In genomic region chr2:144015655-144016245, GRCh38 we compare ENCODE assay signal across 18 cellular contexts.
DNase-seq lines count a peak whose midpoint lies in the region; ATAC-seq and FAIRE-seq lines count a peak whose summit lies in the region.
"Had no signal": no experiment of that assay in that cellular context is flagged by ENCODE, and none has a peak within 500 bp of the region (broad histone marks: within the 10 kb centered on the region; RNA-seq: fewer than 3 reads in every experiment).

No MANE protein-coding gene starts in this region.

- H3K4me3 Mint-ChIP-seq in activated T-helper 1 cell treated with anti-CD3 and anti-CD28 coated beads, Interleukin-12 subunit alpha, Interleukin-12 subunit beta, Interleukin-2, Interleukin-4 antibody, amounts not matched to agents 30 ng/mL and 10 ng/mL and 1 ng/mL, durations not matched to agents 14 hours and 24 hours and 36 hours, result no peak overlapping the region
- H3K4me3 Mint-ChIP-seq: CD4-positive, alpha-beta T cell; GM23338; natural killer cell treated with Interleukin-12 subunit alpha and Interleukin-12 subunit beta and Interleukin-15 and Interleukin-18, amount 100 ng/mL, for 72 hours had no signal

- no peak overlapping the region for H2AK5ac ChIP-seq in trophoblast cell (ENCODE audit: low read length)

- no peaks in the 10 kb centered on the region for H3K9me3 Mint-ChIP-seq in activated T-helper 1 cell treated with anti-CD3 and anti-CD28 coated beads, Interleukin-12 subunit alpha, Interleukin-12 subunit beta, Interleukin-2, Interleukin-4 antibody, amounts not matched to agents 30 ng/mL and 10 ng/mL and 1 ng/mL, durations not matched to agents 14 hours and 24 hours and 36 hours
- H3K9me3 Mint-ChIP-seq: CD4-positive, alpha-beta T cell; GM23338 had no signal

- no peaks in the 10 kb centered on the region for H3K9me3 ChIP-seq in trophoblast cell (ENCODE audit: insufficient read depth, low read depth, low read length)

- FAIRE-seq in RCC 7860 (lab: Jason Lieb, UNC), result no peak
- FAIRE-seq: endothelial cell of umbilical vein had no signal

- H4K8ac ChIP-seq in trophoblast cell (ENCODE audit: low read depth, low read length), result no peak overlapping the region

- H3K18ac ChIP-seq in trophoblast cell (ENCODE audit: low read length), result no peak overlapping the region

- H3K27ac ChIP-seq in epithelial cell of prostate (peak overlapping the region; percentile 28), trophoblast cell (ENCODE audit: low read depth, low read length) (no peak overlapping the region)

- no peaks in the 10 kb centered on the region for H3K27me3 ChIP-seq in trophoblast cell (ENCODE audit: insufficient read depth, low read length)

- no peaks in the 10 kb centered on the region for H3K79me1 ChIP-seq in trophoblast cell (ENCODE audit: low read length)

- no peak overlapping the region for H3K4me2 ChIP-seq in trophoblast cell (ENCODE audit: low read length)
- H3K4me2 ChIP-seq: GM23338 had no signal

- H3K4me3 ChIP-seq in trophoblast cell (ENCODE audit: low read depth, low read length), result no peak overlapping the region
- H3K4me3 ChIP-seq: GM23338 had no signal

- no peaks in the 10 kb centered on the region for H3K27me3 Mint-ChIP-seq in activated T-helper 1 cell treated with anti-CD3 and anti-CD28 coated beads, Interleukin-12 subunit alpha, Interleukin-12 subunit beta, Interleukin-2, Interleukin-4 antibody, amounts not matched to agents 30 ng/mL and 10 ng/mL and 1 ng/mL, durations not matched to agents 14 hours and 24 hours and 36 hours (ENCODE audit: insufficient read depth)
- H3K27me3 Mint-ChIP-seq: CD4-positive, alpha-beta T cell; natural killer cell treated with Interleukin-12 subunit alpha and Interleukin-12 subunit beta and Interleukin-15 and Interleukin-18, amount 100 ng/mL, for 72 hours had no signal

- H2BK120ac ChIP-seq in trophoblast cell (ENCODE audit: insufficient read depth, low read length, poor library complexity), result no peak overlapping the region

- no peak overlapping the region for H3K9ac ChIP-seq in trophoblast cell (ENCODE audit: low read length)

- no peak overlapping the region for H3K14ac ChIP-seq in trophoblast cell (ENCODE audit: low read length)

- no peak overlapping the region for H4K12ac ChIP-seq in trophoblast cell (ENCODE audit: low read depth, low read length)

- no peak overlapping the region for H2AFZ ChIP-seq in trophoblast cell (ENCODE audit: insufficient read depth, low read length, poor library complexity)
- H2AFZ ChIP-seq: GM23338 had no signal

- H2BK5ac ChIP-seq in trophoblast cell (ENCODE audit: low read depth, low read length, poor library complexity), result no peak overlapping the region

- H3K4ac ChIP-seq in trophoblast cell (ENCODE audit: low read depth, low read length), result no peak overlapping the region

- H3K36me3 ChIP-seq in trophoblast cell (ENCODE audit: control insufficient read depth in 1 of 2, insufficient read depth in 2 of 2, low read length in 2 of 2), result no peaks in the 10 kb centered on the region

- DNase-seq in EL, result peak; percentile 89
- peak; percentile 34 for DNase-seq in RCC 7860 (ENCODE audit: low spot score)
- DNase-seq in epithelial cell of prostate (ENCODE audit: low read depth, low spot score), result peak; percentile 75
- peak; percentile 43 to 85 for DNase-seq in trophoblast cell
- no peak for DNase-seq in NCI-H2171 treated with DMSO at 0.1 percent for 48 hours (lab: John Stamatoyannopoulos, UW)
- DNase-seq in Right ventricle myocardium superior, result no peak
- DNase-seq in NCI-H2227 (lab: John Stamatoyannopoulos, UW; ENCODE audit: unreplicated experiment), result no peak
- DNase-seq in activated T-helper 1 cell treated with anti-CD3 and anti-CD28 coated beads, Interleukin-12 subunit alpha, Interleukin-12 subunit beta, Interleukin-2, Interleukin-4 antibody, amounts not matched to agents 30 ng/mL and 10 ng/mL and 1 ng/mL, durations not matched to agents 14 hours and 24 hours and 36 hours (ENCODE audit: low spot score), result no peak
- DNase-seq: activated naive CD4-positive, alpha-beta T cell; CD4-positive, alpha-beta T cell; GF-D8; NCI-H1417; OCI-M1; stimulated activated CD4-positive, alpha-beta T cell treated with anti-CD3 and anti-CD28 coated beads, Interleukin-1b, Interleukin-23, amount 100 ng/mL, for 48 hours; SW 1271 had no signal

- no peak overlapping the region for H3K27ac Mint-ChIP-seq in activated T-helper 1 cell treated with anti-CD3 and anti-CD28 coated beads, Interleukin-12 subunit alpha, Interleukin-12 subunit beta, Interleukin-2, Interleukin-4 antibody, amounts not matched to agents 30 ng/mL and 10 ng/mL and 1 ng/mL, durations not matched to agents 14 hours and 24 hours and 36 hours
- H3K27ac Mint-ChIP-seq: CD4-positive, alpha-beta T cell; GM23338; natural killer cell treated with Interleukin-12 subunit alpha and Interleukin-12 subunit beta and Interleukin-15 and Interleukin-18, amount 100 ng/mL, for 72 hours had no signal

- peaks cover 0 to 2% of the 10 kb centered on the region in 2 experiments for H3K4me1 ChIP-seq in trophoblast cell (ENCODE audit: control insufficient read depth in 1 of 2, insufficient read depth in 2 of 2, low read length in 2 of 2)

- no peak for ATAC-seq in Right ventricle myocardium superior (ENCODE audit: poor library complexity)
- ATAC-seq: GM23338; natural killer cell treated with Interleukin-12 subunit alpha and Interleukin-12 subunit beta and Interleukin-15 and Interleukin-18, amount 100 ng/mL, for 72 hours had no signal

- no peak overlapping the region for H4K91ac ChIP-seq in trophoblast cell (ENCODE audit: low read depth, low read length)

- H3K4me1 Mint-ChIP-seq in activated T-helper 1 cell treated with anti-CD3 and anti-CD28 coated beads, Interleukin-12 subunit alpha, Interleukin-12 subunit beta, Interleukin-2, Interleukin-4 antibody, amounts not matched to agents 30 ng/mL and 10 ng/mL and 1 ng/mL, durations not matched to agents 14 hours and 24 hours and 36 hours (ENCODE audit: low read depth), result no peaks in the 10 kb centered on the region

- no peaks in the 10 kb centered on the region for H3K79me2 ChIP-seq in trophoblast cell (ENCODE audit: control insufficient read depth, insufficient read depth, low read length, poor library complexity)

- H2BK12ac ChIP-seq in trophoblast cell (ENCODE audit: low read length), result no peak overlapping the region

- intact Hi-C loops in Right ventricle myocardium superior (cut with DNase I), result no loop called here
- intact Hi-C loops in activated T-helper 1 cell treated with anti-CD3 and anti-CD28 coated beads, Interleukin-12 subunit alpha, Interleukin-12 subunit beta, Interleukin-2, Interleukin-4 antibody, amounts not matched to agents 30 ng/mL and 10 ng/mL and 1 ng/mL, durations not matched to agents 14 hours and 24 hours and 36 hours (cut with micrococcal nuclease), result no loop called here

- no peaks in the 10 kb centered on the region for H3K36me3 Mint-ChIP-seq in activated T-helper 1 cell treated with anti-CD3 and anti-CD28 coated beads, Interleukin-12 subunit alpha, Interleukin-12 subunit beta, Interleukin-2, Interleukin-4 antibody, amounts not matched to agents 30 ng/mL and 10 ng/mL and 1 ng/mL, durations not matched to agents 14 hours and 24 hours and 36 hours (ENCODE audit: low read depth)

- WGBS in trophoblast cell (ENCODE audit: extremely low coverage, insufficient coverage, insufficient read length), result no CpG with 5 or more reads among the region's 6 CpGs

- H3K23ac ChIP-seq in trophoblast cell (ENCODE audit: low read length), result no peak overlapping the region

Comparison
In these comparisons a context has a peak if more than half of its experiments do, and no peak if none do; other contexts are left out.
1. DNase-seq: peak in EL (single experiment), RCC 7860 (single experiment), epithelial cell of prostate (single experiment) and trophoblast cell (2 of 2); none in NCI-H2171 treated with DMSO at 0.1 percent for 48 hours (single experiment), Right ventricle myocardium superior (single experiment), NCI-H2227 (single experiment) and activated T-helper 1 cell treated with anti-CD3 and anti-CD28 coated beads, Interleukin-12 subunit alpha, Interleukin-12 subunit beta, Interleukin-2, Interleukin-4 antibody, amounts not matched to agents 30 ng/mL and 10 ng/mL and 1 ng/mL, durations not matched to agents 14 hours and 24 hours and 36 hours (single experiment).